8 cellular contexts compared by ENCODE assay signal in genomic region chr16:68309798-68310197, GRCh38. TPM values are rescaled to one million over a fixed set of nuclear protein-coding genes. Genes with fewer than 3 reads are reported as not detected.
DNase-seq lines count a peak whose midpoint lies in the region; ATAC-seq and TF ChIP-seq lines count a peak whose summit lies in the region.

No MANE protein-coding gene starts in this region.

- peaks cover 12% of the 10 kb centered on the region for H3K36me3 ChIP-seq in ES-I3 (ENCODE audit: insufficient read depth, low read length)
- H3K36me3 ChIP-seq in trophoblast cell (ENCODE audit: control insufficient read depth in 1 of 2, insufficient read depth in 2 of 2, low read length in 2 of 2), result peaks cover 19 to 24% of the 10 kb centered on the region in 2 experiments

- no peak overlapping the region for H2AFZ ChIP-seq in trophoblast cell (ENCODE audit: insufficient read depth, low read length, poor library complexity)

- H3K18ac ChIP-seq in trophoblast cell (ENCODE audit: low read length), result no peak overlapping the region

- POLR2A ChIA-PET in RWPE1 (lab: Yijun Ruan, JAX; ENCODE audit: low non-redundant PET), result interaction anchor here (1.1 kb wide), 1 partner anchor 37 kb away, joined by 3 read pairs; no protein-coding TSS in a partner anchor

- H3K9ac ChIP-seq in ES-I3 (ENCODE audit: low read depth, low read length) (peak overlapping the region; percentile 88), trophoblast cell (ENCODE audit: low read length) (peak overlapping the region; percentile 79)

- no peaks in the 10 kb centered on the region for H3K9me3 ChIP-seq in ES-I3 (ENCODE audit: control insufficient read depth, insufficient read depth, low read length)
- H3K9me3 ChIP-seq in trophoblast cell (ENCODE audit: insufficient read depth, low read depth, low read length), result no peaks in the 10 kb centered on the region

- DNase-seq in RWPE1 (ENCODE audit: low spot score) (no peak), erythroblast (lab: John Stamatoyannopoulos, UW) (peak; percentile 32 to 40), trophoblast cell (peak in 1 of 2 donors; percentile 23), NCI-H82 (lab: John Stamatoyannopoulos, UW) (no peak), NCI-H524 (lab: John Stamatoyannopoulos, UW) (no peak), NAMALWA (ENCODE audit: low spot score) (no peak)

- peaks cover 6% of the 10 kb centered on the region for H3K79me1 ChIP-seq in trophoblast cell (ENCODE audit: low read length)

- no peak for ATAC-seq in GM18909 (IDR thresholded peaks at IDR 0.05; ENCODE audit: poor library complexity, unreplicated experiment)

- peak overlapping the region; percentile 82 for H3K27ac ChIP-seq in RWPE1
- H3K27ac ChIP-seq in trophoblast cell (ENCODE audit: low read depth, low read length), result no peak overlapping the region

- H3K4me2 ChIP-seq in trophoblast cell (ENCODE audit: low read length), result peak overlapping the region; percentile 67

- H3K79me2 ChIP-seq in trophoblast cell (ENCODE audit: control insufficient read depth, insufficient read depth, low read length, poor library complexity), result peaks cover 10% of the 10 kb centered on the region

- no peak overlapping the region for H3K23ac ChIP-seq in trophoblast cell (ENCODE audit: low read length)

- no peak overlapping the region for H3K14ac ChIP-seq in trophoblast cell (ENCODE audit: low read length)

- H4K91ac ChIP-seq in trophoblast cell (ENCODE audit: low read depth, low read length), result no peak overlapping the region

- no CpG with 5 or more reads among the region's 6 CpGs for WGBS in trophoblast cell (ENCODE audit: extremely low coverage, insufficient coverage, insufficient read length)

- no peak overlapping the region for H2BK120ac ChIP-seq in trophoblast cell (ENCODE audit: insufficient read depth, low read length, poor library complexity)

- peak overlapping the region; percentile 96 for H3K4me3 ChIP-seq in trophoblast cell (ENCODE audit: low read depth, low read length)

- H4K12ac ChIP-seq in trophoblast cell (ENCODE audit: low read depth, low read length), result no peak overlapping the region

- peak overlapping the region; percentile 0 for H3K4ac ChIP-seq in trophoblast cell (ENCODE audit: low read depth, low read length)

- H3K4me1 ChIP-seq in ES-I3 (ENCODE audit: insufficient read depth, low read length) (peaks cover 8% of the 10 kb centered on the region; the same call in 1 of the 2 replicates), trophoblast cell (ENCODE audit: control insufficient read depth in 1 of 2, insufficient read depth in 2 of 2, low read length in 2 of 2) (peaks cover 0 to 7% of the 10 kb centered on the region in 2 experiments)

- H2BK12ac ChIP-seq in trophoblast cell (ENCODE audit: low read length), result no peak overlapping the region

- no peak overlapping the region for H2BK5ac ChIP-seq in trophoblast cell (ENCODE audit: low read depth, low read length, poor library complexity)

- H2AK5ac ChIP-seq in trophoblast cell (ENCODE audit: low read length), result no peak overlapping the region

- H3K27me3 ChIP-seq in trophoblast cell (ENCODE audit: insufficient read depth, low read length), result no peaks in the 10 kb centered on the region

- TF ChIP-seq CTCF in RWPE1 (conservative IDR thresholded peaks at IDR 0.05; ENCODE audit: low read depth), result no peak

- peak overlapping the region; percentile 61 for H4K8ac ChIP-seq in trophoblast cell (ENCODE audit: low read depth, low read length)

- CTCF ChIA-PET in RWPE1 (lab: Yijun Ruan, JAX), result interaction anchor here (0.7 kb wide), 1 partner anchor 46 kb away, joined by 3 read pairs; no protein-coding TSS in a partner anchor

- no peak for TF ChIP-seq POLR2A in erythroblast (IDR thresholded peaks at IDR 0.05; ENCODE audit: low read length)

RNA-seq across cellular contexts. Expression of gene SLC7A6OS, which starts 0.9 kb away (rescaled TPM):
- polyA plus RNA-seq in trophoblast cell (2013), result 8.8 and 9.9 TPM in 2 replicates

RNA-seq across cellular contexts. Expression of gene PRMT7, which starts 1.0 kb away (rescaled TPM):
- polyA plus RNA-seq in trophoblast cell (2013), result 32.7 and 33.3 TPM in 2 replicates

RNA-seq across cellular contexts. Expression of gene SLC7A6, which starts 45.5 kb away (rescaled TPM):
- 65.1 and 75.5 TPM in 2 replicates for polyA plus RNA-seq in trophoblast cell (2013)

Comparison
In these comparisons a context has a peak if more than half of its experiments do, and no peak if none do; other contexts are left out.
1. DNase-seq: peak in erythroblast (2 of 2); none in RWPE1 (single experiment), NCI-H82 (single experiment), NCI-H524 (0 of 2) and NAMALWA (single experiment).